Comparison of ENCODE assay signal across 8 cellular contexts in the genomic region with DNA sequence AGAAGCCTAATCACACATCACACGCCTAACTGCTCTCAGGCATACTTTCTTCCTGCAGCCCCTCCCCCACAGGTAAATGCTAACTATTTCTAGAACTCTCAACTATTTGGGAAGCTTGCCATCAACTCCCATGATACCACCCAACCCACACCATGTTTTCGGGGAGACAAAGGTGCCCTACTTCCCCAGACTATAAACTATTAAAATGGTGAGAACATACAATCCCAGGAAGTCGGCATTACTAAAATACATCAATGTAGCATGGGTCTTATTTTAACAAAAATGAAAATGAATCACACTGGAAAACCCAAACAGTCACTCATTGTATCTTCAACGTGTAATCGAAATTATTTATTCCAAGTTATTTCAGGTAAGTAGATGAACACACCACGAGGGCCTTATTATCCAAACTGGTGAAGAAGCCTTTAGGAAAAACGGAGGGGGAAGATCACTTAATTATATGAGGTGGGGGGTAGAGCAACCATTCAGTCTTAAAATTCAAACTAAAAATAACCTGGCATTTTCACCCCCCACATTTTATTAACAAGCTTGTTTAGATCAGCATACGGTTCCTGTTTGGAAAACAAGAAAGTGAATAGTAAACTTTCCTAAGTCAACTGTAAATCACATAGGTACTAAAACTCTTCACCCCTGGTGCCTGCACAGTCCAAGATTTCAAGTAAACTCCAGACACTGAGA. TPM values are rescaled to one million over a fixed set of nuclear protein-coding genes. Genes with fewer than 3 reads are reported as not detected.
DNase-seq lines count a peak whose midpoint lies in the region; ATAC-seq and TF ChIP-seq lines count a peak whose summit lies in the region.

No MANE protein-coding gene starts in this region.

- peak overlapping the region; percentile 93 for H3K4me3 ChIP-seq in LNCaP clone FGC (ENCODE audit: low read depth, low read length)

- no peak for TF ChIP-seq CTCF in LNCaP clone FGC (IDR thresholded peaks at IDR 0.05; ENCODE audit: control insufficient read depth, extremely low read depth, insufficient read depth)

- peak; percentile 33 for DNase-seq in ELR (ENCODE audit: low read depth)
- no peak for DNase-seq in LNCaP clone FGC (ENCODE audit: low read depth)
- peak; percentile 51 for DNase-seq in activated CD8-positive, alpha-beta memory T cell treated with anti-CD3 and anti-CD28 coated beads, Interleukin-2, amount 50 U/mL, for 48 hours
- peak; percentile 32 for DNase-seq in globus pallidus (ENCODE audit: low spot score)
- peak; percentile 47 for DNase-seq in putamen (ENCODE audit: low spot score)
- no peak for DNase-seq in epidermal melanocyte (ENCODE audit: insufficient read length, low spot score)
- DNase-seq in ureter (ENCODE audit: low spot score): no peak

- no peak for ATAC-seq in GM21576 (IDR thresholded peaks at IDR 0.05; ENCODE audit: unreplicated experiment)

RNA-seq across cellular contexts. Expression of gene TBL1XR1, which starts 1.9 kb away (rescaled TPM):
- 181 TPM for total RNA-seq in ureter

Comparison
In these comparisons a context has a peak if more than half of its experiments do, and no peak if none do; other contexts are left out.
1. DNase-seq: peak in ELR (single experiment), activated CD8-positive, alpha-beta memory T cell treated with anti-CD3 and anti-CD28 coated beads, Interleukin-2, amount 50 U/mL, for 48 hours (single experiment), globus pallidus (single experiment) and putamen (single experiment); none in LNCaP clone FGC (single experiment), epidermal melanocyte (single experiment) and ureter (single experiment).